Comparison of ENCODE assay signal across 1 cellular context in genomic region chr18:24426398-24427294, GRCh38.
TF ChIP-seq lines count a peak whose summit lies in the region.

IMPACT (plus strand) TSS chr18:24426670; CDS start chr18:24426757, 87 bp downstream.

TF ChIP-seq in K562, 482 proteins besides CTCF, POLR2A, EP300 and RAD21 (continued from another document and continues in another):
- no peak for TF ChIP-seq ZNF347 (CRISPR knock-in tag; IDR thresholded peaks at IDR 0.05; ENCODE audit: low read depth)
- TF ChIP-seq SFPQ (IDR thresholded peaks at IDR 0.05; ENCODE audit: low read depth, low read length) = no peak
- no peak for TF ChIP-seq DLX4 (CRISPR knock-in tag; IDR thresholded peaks at IDR 0.05)
- no peak for TF ChIP-seq RBM39 (optimal IDR thresholded peaks at IDR 0.05; ENCODE audit: low read depth, low read length)
- TF ChIP-seq BCLAF1 (IDR thresholded peaks at IDR 0.05; ENCODE audit: borderline replicate concordance in 1 of 2, control insufficient read depth in 1 of 2, low read depth in 2 of 2, low read length in 1 of 2) = no peak
- no peak for TF ChIP-seq BRD9 (IDR thresholded peaks at IDR 0.05; ENCODE audit: low read depth, partially characterized antibody)
- peak; percentile 97 for TF ChIP-seq ZNF644 (tag; IDR thresholded peaks at IDR 0.05; ENCODE audit: low read depth)
- TF ChIP-seq NEUROD1 (IDR thresholded peaks at IDR 0.05; ENCODE audit: borderline replicate concordance, low read depth, low read length, partially characterized antibody) = peak; percentile 25
- peak; percentile 42; the same call in 1 of the 2 replicates for TF ChIP-seq PYGO2 (tag; IDR thresholded peaks at IDR 0.05)
- no peak for TF ChIP-seq THAP7 (CRISPR knock-in tag; IDR thresholded peaks at IDR 0.05)
- no peak for TF ChIP-seq HDAC1 (IDR thresholded peaks at IDR 0.05)
- no peak for TF ChIP-seq MAFK (IDR thresholded peaks at IDR 0.05; ENCODE audit: low read length)
- TF ChIP-seq ZFP30 (CRISPR knock-in tag; IDR thresholded peaks at IDR 0.05; ENCODE audit: borderline replicate concordance) = no peak
- TF ChIP-seq ZBTB9 (CRISPR knock-in tag; IDR thresholded peaks at IDR 0.05) = peak; percentile 94
- TF ChIP-seq ZNF507 (tag; conservative IDR thresholded peaks at IDR 0.05) = no peak
- no peak for TF ChIP-seq CREM (IDR thresholded peaks at IDR 0.05; ENCODE audit: low read depth)
- TF ChIP-seq, protein P1, sequence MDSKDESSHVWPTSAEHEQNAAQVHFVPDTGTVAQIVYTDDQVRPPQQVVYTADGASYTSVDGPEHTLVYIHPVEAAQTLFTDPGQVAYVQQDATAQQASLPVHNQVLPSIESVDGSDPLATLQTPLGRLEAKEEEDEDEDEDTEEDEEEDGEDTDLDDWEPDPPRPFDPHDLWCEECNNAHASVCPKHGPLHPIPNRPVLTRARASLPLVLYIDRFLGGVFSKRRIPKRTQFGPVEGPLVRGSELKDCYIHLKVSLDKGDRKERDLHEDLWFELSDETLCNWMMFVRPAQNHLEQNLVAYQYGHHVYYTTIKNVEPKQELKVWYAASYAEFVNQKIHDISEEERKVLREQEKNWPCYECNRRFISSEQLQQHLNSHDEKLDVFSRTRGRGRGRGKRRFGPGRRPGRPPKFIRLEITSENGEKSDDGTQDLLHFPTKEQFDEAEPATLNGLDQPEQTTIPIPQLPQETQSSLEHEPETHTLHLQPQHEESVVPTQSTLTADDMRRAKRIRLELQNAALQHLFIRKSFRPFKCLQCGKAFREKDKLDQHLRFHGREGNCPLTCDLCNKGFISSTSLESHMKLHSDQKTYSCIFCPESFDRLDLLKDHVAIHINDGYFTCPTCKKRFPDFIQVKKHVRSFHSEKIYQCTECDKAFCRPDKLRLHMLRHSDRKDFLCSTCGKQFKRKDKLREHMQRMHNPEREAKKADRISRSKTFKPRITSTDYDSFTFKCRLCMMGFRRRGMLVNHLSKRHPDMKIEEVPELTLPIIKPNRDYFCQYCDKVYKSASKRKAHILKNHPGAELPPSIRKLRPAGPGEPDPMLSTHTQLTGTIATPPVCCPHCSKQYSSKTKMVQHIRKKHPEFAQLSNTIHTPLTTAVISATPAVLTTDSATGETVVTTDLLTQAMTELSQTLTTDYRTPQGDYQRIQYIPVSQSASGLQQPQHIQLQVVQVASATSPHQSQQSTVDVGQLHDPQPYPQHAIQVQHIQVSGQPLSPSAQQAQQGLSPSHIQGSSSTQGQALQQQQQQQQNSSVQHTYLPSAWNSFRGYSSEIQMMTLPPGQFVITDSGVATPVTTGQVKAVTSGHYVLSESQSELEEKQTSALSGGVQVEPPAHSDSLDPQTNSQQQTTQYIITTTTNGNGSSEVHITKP (IDR thresholded peaks at IDR 0.05; ENCODE audit: partially characterized antibody) = no peak
- peak; percentile 82 for TF ChIP-seq ZFX (CRISPR knock-in tag; IDR thresholded peaks at IDR 0.05)
- TF ChIP-seq ZNF395 (CRISPR knock-in tag; IDR thresholded peaks at IDR 0.05) = peak; percentile 93
- peak; percentile 87; the same call in 1 of the 2 replicates for TF ChIP-seq FOXJ2 (tag; IDR thresholded peaks at IDR 0.05)
- no peak for TF ChIP-seq ARID1B (IDR thresholded peaks at IDR 0.05)
- no peak for TF ChIP-seq EZH2 (IDR thresholded peaks at IDR 0.05; ENCODE audit: borderline replicate concordance, low read depth, low read length)
- TF ChIP-seq, protein P2, sequence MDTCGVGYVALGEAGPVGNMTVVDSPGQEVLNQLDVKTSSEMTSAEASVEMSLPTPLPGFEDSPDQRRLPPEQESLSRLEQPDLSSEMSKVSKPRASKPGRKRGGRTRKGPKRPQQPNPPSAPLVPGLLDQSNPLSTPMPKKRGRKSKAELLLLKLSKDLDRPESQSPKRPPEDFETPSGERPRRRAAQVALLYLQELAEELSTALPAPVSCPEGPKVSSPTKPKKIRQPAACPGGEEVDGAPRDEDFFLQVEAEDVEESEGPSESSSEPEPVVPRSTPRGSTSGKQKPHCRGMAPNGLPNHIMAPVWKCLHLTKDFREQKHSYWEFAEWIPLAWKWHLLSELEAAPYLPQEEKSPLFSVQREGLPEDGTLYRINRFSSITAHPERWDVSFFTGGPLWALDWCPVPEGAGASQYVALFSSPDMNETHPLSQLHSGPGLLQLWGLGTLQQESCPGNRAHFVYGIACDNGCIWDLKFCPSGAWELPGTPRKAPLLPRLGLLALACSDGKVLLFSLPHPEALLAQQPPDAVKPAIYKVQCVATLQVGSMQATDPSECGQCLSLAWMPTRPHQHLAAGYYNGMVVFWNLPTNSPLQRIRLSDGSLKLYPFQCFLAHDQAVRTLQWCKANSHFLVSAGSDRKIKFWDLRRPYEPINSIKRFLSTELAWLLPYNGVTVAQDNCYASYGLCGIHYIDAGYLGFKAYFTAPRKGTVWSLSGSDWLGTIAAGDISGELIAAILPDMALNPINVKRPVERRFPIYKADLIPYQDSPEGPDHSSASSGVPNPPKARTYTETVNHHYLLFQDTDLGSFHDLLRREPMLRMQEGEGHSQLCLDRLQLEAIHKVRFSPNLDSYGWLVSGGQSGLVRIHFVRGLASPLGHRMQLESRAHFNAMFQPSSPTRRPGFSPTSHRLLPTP (IDR thresholded peaks at IDR 0.05; ENCODE audit: borderline replicate concordance, extremely low read depth, insufficient read length) = no peak
- no peak for TF ChIP-seq BRF2 (IDR thresholded peaks at IDR 0.05; ENCODE audit: borderline replicate concordance, insufficient read depth, insufficient read length)
- TF ChIP-seq ZKSCAN3 (CRISPR knock-in tag; IDR thresholded peaks at IDR 0.05) = peak; percentile 32; the same call in 1 of the 2 replicates
- TF ChIP-seq SUPT5H (IDR thresholded peaks at IDR 0.05) = peak; percentile 69
- TF ChIP-seq, protein P3, sequence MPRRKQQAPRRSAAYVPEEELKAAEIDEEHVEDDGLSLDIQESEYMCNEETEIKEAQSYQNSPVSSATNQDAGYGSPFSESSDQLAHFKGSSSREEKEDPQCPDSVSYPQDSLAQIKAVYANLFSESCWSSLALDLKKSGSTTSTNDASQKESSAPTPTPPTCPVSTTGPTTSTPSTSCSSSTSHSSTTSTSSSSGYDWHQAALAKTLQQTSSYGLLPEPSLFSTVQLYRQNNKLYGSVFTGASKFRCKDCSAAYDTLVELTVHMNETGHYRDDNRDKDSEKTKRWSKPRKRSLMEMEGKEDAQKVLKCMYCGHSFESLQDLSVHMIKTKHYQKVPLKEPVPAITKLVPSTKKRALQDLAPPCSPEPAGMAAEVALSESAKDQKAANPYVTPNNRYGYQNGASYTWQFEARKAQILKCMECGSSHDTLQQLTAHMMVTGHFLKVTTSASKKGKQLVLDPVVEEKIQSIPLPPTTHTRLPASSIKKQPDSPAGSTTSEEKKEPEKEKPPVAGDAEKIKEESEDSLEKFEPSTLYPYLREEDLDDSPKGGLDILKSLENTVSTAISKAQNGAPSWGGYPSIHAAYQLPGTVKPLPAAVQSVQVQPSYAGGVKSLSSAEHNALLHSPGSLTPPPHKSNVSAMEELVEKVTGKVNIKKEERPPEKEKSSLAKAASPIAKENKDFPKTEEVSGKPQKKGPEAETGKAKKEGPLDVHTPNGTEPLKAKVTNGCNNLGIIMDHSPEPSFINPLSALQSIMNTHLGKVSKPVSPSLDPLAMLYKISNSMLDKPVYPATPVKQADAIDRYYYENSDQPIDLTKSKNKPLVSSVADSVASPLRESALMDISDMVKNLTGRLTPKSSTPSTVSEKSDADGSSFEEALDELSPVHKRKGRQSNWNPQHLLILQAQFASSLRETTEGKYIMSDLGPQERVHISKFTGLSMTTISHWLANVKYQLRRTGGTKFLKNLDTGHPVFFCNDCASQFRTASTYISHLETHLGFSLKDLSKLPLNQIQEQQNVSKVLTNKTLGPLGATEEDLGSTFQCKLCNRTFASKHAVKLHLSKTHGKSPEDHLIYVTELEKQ (CRISPR knock-in tag; IDR thresholded peaks at IDR 0.05) = peak; percentile 65; the same call in 1 of the 2 replicates
- TF ChIP-seq ZNF12 (CRISPR knock-in tag; IDR thresholded peaks at IDR 0.05) = 0 out of 2 replicates have a peak, but pooled peaks have one; percentile 40
- TF ChIP-seq PTRF (tag; IDR thresholded peaks at IDR 0.05) = peak; percentile 24; the same call in 1 of the 2 replicates
